In the genomic region with DNA sequence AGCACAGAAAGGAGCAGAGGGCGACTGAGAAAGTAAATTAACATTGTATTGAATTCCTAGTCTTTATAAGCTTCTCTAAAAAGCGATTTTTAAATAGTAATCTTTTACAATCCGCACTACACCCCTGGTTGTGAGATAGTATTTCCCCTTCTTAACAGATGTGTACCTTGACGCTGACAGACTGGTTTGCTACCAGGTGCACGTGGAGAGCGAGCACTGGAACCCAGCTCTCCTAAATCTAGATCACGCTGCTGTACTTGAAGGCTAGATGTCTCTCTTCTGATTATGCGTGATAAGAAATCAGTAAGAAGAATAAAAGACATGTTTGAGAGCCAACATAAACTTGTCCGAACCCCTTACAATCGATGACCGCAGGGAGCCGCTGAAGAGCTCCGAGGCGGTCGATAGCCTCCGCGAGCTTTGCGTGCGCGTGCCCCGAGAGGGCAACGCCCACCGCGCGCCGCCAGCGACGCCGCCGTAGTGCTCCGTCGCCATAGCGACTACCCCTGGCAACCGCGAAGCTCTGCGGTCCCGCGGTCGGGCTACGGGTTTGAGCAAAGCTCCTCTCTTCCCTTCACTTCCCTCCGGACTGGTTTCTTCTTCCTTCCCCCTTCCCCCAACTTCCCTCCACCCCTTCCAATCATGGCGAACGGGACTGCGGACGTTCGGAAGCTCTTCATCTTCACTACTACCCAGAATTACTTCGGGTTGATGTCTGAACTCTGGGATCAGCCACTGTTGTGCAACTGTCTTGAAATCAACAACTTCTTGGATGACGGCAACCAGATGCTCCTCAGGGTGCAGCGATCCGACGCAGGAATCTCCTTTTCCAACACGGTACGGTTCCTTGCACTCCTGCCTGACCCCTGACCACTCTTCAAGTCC, we compare ENCODE assay signal across 1 cellular context.
TF ChIP-seq lines count a peak whose summit lies in the region.

A gene with protein sequence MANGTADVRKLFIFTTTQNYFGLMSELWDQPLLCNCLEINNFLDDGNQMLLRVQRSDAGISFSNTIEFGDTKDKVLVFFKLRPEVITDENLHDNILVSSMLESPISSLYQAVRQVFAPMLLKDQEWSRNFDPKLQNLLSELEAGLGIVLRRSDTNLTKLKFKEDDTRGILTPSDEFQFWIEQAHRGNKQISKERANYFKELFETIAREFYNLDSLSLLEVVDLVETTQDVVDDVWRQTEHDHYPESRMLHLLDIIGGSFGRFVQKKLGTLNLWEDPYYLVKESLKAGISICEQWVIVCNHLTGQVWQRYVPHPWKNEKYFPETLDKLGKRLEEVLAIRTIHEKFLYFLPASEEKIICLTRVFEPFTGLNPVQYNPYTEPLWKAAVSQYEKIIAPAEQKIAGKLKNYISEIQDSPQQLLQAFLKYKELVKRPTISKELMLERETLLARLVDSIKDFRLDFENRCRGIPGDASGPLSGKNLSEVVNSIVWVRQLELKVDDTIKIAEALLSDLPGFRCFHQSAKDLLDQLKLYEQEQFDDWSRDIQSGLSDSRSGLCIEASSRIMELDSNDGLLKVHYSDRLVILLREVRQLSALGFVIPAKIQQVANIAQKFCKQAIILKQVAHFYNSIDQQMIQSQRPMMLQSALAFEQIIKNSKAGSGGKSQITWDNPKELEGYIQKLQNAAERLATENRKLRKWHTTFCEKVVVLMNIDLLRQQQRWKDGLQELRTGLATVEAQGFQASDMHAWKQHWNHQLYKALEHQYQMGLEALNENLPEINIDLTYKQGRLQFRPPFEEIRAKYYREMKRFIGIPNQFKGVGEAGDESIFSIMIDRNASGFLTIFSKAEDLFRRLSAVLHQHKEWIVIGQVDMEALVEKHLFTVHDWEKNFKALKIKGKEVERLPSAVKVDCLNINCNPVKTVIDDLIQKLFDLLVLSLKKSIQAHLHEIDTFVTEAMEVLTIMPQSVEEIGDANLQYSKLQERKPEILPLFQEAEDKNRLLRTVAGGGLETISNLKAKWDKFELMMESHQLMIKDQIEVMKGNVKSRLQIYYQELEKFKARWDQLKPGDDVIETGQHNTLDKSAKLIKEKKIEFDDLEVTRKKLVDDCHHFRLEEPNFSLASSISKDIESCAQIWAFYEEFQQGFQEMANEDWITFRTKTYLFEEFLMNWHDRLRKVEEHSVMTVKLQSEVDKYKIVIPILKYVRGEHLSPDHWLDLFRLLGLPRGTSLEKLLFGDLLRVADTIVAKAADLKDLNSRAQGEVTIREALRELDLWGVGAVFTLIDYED (N-terminal part only) (plus strand): TSS at position 494 of the 885 bp plus-strand sequence. CDS start 149 bp downstream, at position 643.

TF ChIP-seq in GM23338, 12 proteins besides CTCF, POLR2A, EP300 and RAD21 (continued from another document):
- no peak for TF ChIP-seq ZNF114 (CRISPR knock-in tag; IDR thresholded peaks at IDR 0.05)
- no peak for TF ChIP-seq EZH2 (IDR thresholded peaks at IDR 0.05; ENCODE audit: low read depth, unreplicated experiment)
- no peak for TF ChIP-seq REST (IDR thresholded peaks at IDR 0.05; ENCODE audit: unreplicated experiment)
- peak; percentile 45; the same call in 1 of the 2 replicates for TF ChIP-seq CREB1 (CRISPR knock-in tag; IDR thresholded peaks at IDR 0.05; ENCODE audit: low read depth)
TF ChIP-seq in GM23338: peak in this region for 1.
